2 cellular contexts compared by ENCODE assay signal in the genomic region with DNA sequence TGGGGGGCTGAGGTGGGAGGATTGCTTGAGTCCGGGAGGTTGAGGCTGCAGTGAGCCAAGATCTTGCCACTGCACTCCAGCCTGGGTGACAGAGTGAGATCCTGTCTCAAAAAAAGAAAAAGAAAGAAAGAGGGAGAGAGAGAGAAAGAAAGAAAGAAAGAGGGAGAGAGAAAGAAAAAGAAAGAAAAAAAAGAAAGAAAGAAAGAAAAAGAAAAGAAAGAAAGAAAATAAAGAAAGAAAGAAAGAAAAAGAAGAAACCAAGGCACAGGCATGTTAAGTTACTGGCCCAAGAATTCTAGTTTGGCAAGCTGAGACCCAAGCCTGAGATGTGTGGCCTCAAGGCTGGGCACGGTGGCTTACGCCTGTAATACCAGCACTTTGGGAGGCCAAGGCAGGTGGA. TPM values are rescaled to one million over a fixed set of nuclear protein-coding genes. Genes with fewer than 3 reads are reported as not detected.
"Had no signal": no experiment of that assay in that cellular context is flagged by ENCODE, and none has a peak within 500 bp of the region (broad histone marks: within the 10 kb centered on the region; RNA-seq: fewer than 3 reads in every experiment).

No MANE protein-coding gene starts in this region.

RNA-seq across cellular contexts. Expression of gene BMP8B, which starts 34.8 kb away (rescaled TPM):
- total RNA-seq: HFFc6, HT1080 had no signal

RNA-seq across cellular contexts. Expression of gene OXCT2, which starts 52.3 kb away (rescaled TPM):
- total RNA-seq: HT1080 had no signal
